18 cellular contexts compared by ENCODE assay signal in genomic region chr7:111593343-111593742, GRCh38. TPM values are rescaled to one million over a fixed set of nuclear protein-coding genes. Genes with fewer than 3 reads are reported as not detected.
DNase-seq lines count a peak whose midpoint lies in the region; ATAC-seq, FAIRE-seq and TF ChIP-seq lines count a peak whose summit lies in the region.
"Had no signal": no experiment of that assay in that cellular context is flagged by ENCODE, and none has a peak within 500 bp of the region (broad histone marks: within the 10 kb centered on the region; RNA-seq: fewer than 3 reads in every experiment).

No MANE protein-coding gene starts in this region.

- no peaks in the 10 kb centered on the region for H3K36me3 Mint-ChIP-seq in progenitor cell of endocrine pancreas (ENCODE audit: insufficient read depth)
- H3K36me3 Mint-ChIP-seq: CD4-positive, alpha-beta memory T cell had no signal

- BruUV-seq in A673 (replicated peaks; lab: Mats Ljungman, UMichigan) = no TSS peak

- no peak overlapping the region for H3K4me3 Mint-ChIP-seq in progenitor cell of endocrine pancreas (ENCODE audit: low read depth)
- H3K4me3 Mint-ChIP-seq: CD4-positive, alpha-beta memory T cell; HFFc6 had no signal

- H3K27me3 ChIP-seq in A673 (replicated peaks; ENCODE audit: insufficient read depth, low read depth, low read length, poor library complexity) = no peaks in the 10 kb centered on the region
- no peaks in the 10 kb centered on the region for H3K27me3 ChIP-seq in Loucy (ENCODE audit: insufficient read depth, low read length, poor library complexity, severe bottlenecking)
- H3K27me3 ChIP-seq in small intestine (ENCODE audit: control insufficient read depth in 2 of 2, insufficient read depth in 2 of 2, low read length in 2 of 2) = no peaks in the 10 kb centered on the region

- TF ChIP-seq POLR2A in lower leg skin (IDR thresholded peaks at IDR 0.05) = no peak

- H3K36me3 ChIP-seq in A673 (ENCODE audit: insufficient read depth, low read length, poor library complexity, severe bottlenecking) (no peaks in the 10 kb centered on the region), Loucy (ENCODE audit: insufficient read depth, low read length) (no peaks in the 10 kb centered on the region), small intestine (ENCODE audit: control insufficient read depth in 2 of 2, insufficient read depth in 2 of 2, low read length in 2 of 2) (no peaks in the 10 kb centered on the region)
- H3K36me3 ChIP-seq: HAP-1 had no signal

- POLR2A ChIA-PET in A673 (lab: Charles Lee; ENCODE audit: low non-redundant PET) = no interaction called here

- H3K9me3 Mint-ChIP-seq in progenitor cell of endocrine pancreas (ENCODE audit: low read depth) = peaks cover 7% of the 10 kb centered on the region
- H3K9me3 Mint-ChIP-seq: HFFc6 had no signal

- H3K79me2 ChIP-seq in Loucy (ENCODE audit: insufficient read depth, low read length) = no peaks in the 10 kb centered on the region

- H3K4me2 ChIP-seq in Loucy (ENCODE audit: low read depth, low read length, poor library complexity, severe bottlenecking) = peak overlapping the region; percentile 6

- no peak overlapping the region for H3K27ac Mint-ChIP-seq in progenitor cell of endocrine pancreas
- H3K27ac Mint-ChIP-seq: CD4-positive, alpha-beta memory T cell; HFFc6 had no signal

- peaks cover 12% of the 10 kb centered on the region for H3K4me1 ChIP-seq in A673 (ENCODE audit: insufficient read depth, low read length, poor library complexity, severe bottlenecking)
- peaks cover 18% of the 10 kb centered on the region for H3K4me1 ChIP-seq in Loucy (ENCODE audit: insufficient read depth, low read length, poor library complexity, severe bottlenecking)
- H3K4me1 ChIP-seq in small intestine (ENCODE audit: control insufficient read depth in 2 of 2, insufficient read depth in 1 of 2, low read depth in 1 of 2, low read length in 1 of 2) = no peaks in the 10 kb centered on the region
- H3K4me1 ChIP-seq: HAP-1 had no signal

- H3K9ac ChIP-seq in Loucy (ENCODE audit: low read depth, low read length, poor library complexity, severe bottlenecking) = no peak overlapping the region

- H3K9me2 ChIP-seq in Loucy (replicated peaks; ENCODE audit: low read depth, low read length) = no peaks in the 10 kb centered on the region

- H3F3A ChIP-seq in Loucy (ENCODE audit: low read depth) = no peaks in the 10 kb centered on the region

- ATAC-seq in HG03139 (IDR thresholded peaks at IDR 0.05; ENCODE audit: unreplicated experiment) = no peak

- no peak overlapping the region for H2AFZ ChIP-seq in Loucy (ENCODE audit: low read length)

- H3K4me3 ChIP-seq in A673 (ENCODE audit: low read depth, low read length, poor library complexity, severe bottlenecking) (no peak overlapping the region), Loucy (ENCODE audit: low read length, poor library complexity, severe bottlenecking) (no peak overlapping the region), small intestine (ENCODE audit: low read depth in 1 of 2, low read length in 2 of 2) (no peak overlapping the region), lower leg skin (ENCODE audit: low read depth, poor library complexity, severe bottlenecking) (no peak overlapping the region)
- H3K4me3 ChIP-seq: HAP-1 had no signal

- WGBS in small intestine, 3 donors = 9 to 39% (median 14%) methylated on average over 2 of the region's 2 CpGs
- WGBS in lower leg skin, 2 donors = 32 to 41% methylated on average over 2 of the region's 2 CpGs

- H3K27me3 Mint-ChIP-seq in progenitor cell of endocrine pancreas = no peaks in the 10 kb centered on the region

- H3K27ac ChIP-seq in A673 (ENCODE audit: low read depth, low read length, poor library complexity, severe bottlenecking) (no peak overlapping the region), VCaP (peak overlapping the region; percentile 61), small intestine (ENCODE audit: low read depth in 1 of 2, low read length in 1 of 2) (no peak overlapping the region)

- CTCF ChIA-PET in A673 (lab: Charles Lee) = no interaction called here

- no peaks in the 10 kb centered on the region for H3K4me1 Mint-ChIP-seq in progenitor cell of endocrine pancreas (ENCODE audit: low read depth)
- H3K4me1 Mint-ChIP-seq: CD4-positive, alpha-beta memory T cell had no signal

- intact Hi-C loops in A673 (cut with micrococcal nuclease; ENCODE audit: unreplicated experiment) = no loop called here
- intact Hi-C loops in lower leg skin (cut with DNase I; ENCODE audit: low total_unique reads) = no loop called here

- H3K9me3 ChIP-seq in A673 (ENCODE audit: low read depth, low read length, poor library complexity, severe bottlenecking) (no peaks in the 10 kb centered on the region), Loucy (ENCODE audit: insufficient read depth, low read depth, low read length) (no peaks in the 10 kb centered on the region), small intestine (ENCODE audit: control insufficient read depth, low read depth) (no peaks in the 10 kb centered on the region)
- H3K9me3 ChIP-seq: HAP-1 had no signal

- TF ChIP-seq CTCF in A673 (conservative IDR thresholded peaks at IDR 0.05; ENCODE audit: low read depth, low read length) (no peak), Loucy (conservative IDR thresholded peaks at IDR 0.05; ENCODE audit: low read length) (no peak), VCaP (conservative IDR thresholded peaks at IDR 0.05) (no peak), lower leg skin (IDR thresholded peaks at IDR 0.05) (no peak), progenitor cell of endocrine pancreas (IDR thresholded peaks at IDR 0.05; ENCODE audit: unreplicated experiment) (no peak)

- DNase-seq in A673 (ENCODE audit: low spot score) = peak; percentile 17
- DNase-seq in small intestine = peak; percentile 62
- DNase-seq in lower leg skin (ENCODE audit: low spot score in 2 of 2) = no peak
- DNase-seq in HUDEP-2 (lab: John Stamatoyannopoulos, UW; ENCODE audit: unreplicated experiment in 76 of 76) = no peak
- DNase-seq in progenitor cell of endocrine pancreas (ENCODE audit: low spot score, unreplicated experiment) = no peak
- DNase-seq: C1 segment of cervical spinal cord; Calu3; CD4-positive, alpha-beta memory T cell; COR-L47; DND-41; GOT3; HFFc6 had no signal

- no peaks in the 10 kb centered on the region for H4K20me1 ChIP-seq in Loucy (ENCODE audit: insufficient read depth, low read length, poor library complexity, severe bottlenecking)

- no peak for FAIRE-seq in small intestine (lab: Jason Lieb, UNC)
- FAIRE-seq: GM12892, H54 had no signal

RNA-seq across cellular contexts. Expression of gene IMMP2L, which starts 31.1 kb away (rescaled TPM):
- total RNA-seq in A673 (2021) (10.0 and 16.3 TPM in 2 replicates), lower leg skin (10 to 100 TPM; 13.6 to 16.8 (median 16.4) TPM), progenitor cell of endocrine pancreas (29.7 and 32.3 TPM in 2 replicates)
- polyA plus RNA-seq in small intestine = 10 to 100 TPM; 10.5 to 15.7 (median 12.5) TPM

Comparison
In these comparisons a context has a peak if more than half of its experiments do, and no peak if none do; other contexts are left out.
1. DNase-seq: peak in A673 (single experiment) and small intestine (single experiment); none in lower leg skin (0 of 2), HUDEP-2 (0 of 76) and progenitor cell of endocrine pancreas (single experiment).